In the genomic region with DNA sequence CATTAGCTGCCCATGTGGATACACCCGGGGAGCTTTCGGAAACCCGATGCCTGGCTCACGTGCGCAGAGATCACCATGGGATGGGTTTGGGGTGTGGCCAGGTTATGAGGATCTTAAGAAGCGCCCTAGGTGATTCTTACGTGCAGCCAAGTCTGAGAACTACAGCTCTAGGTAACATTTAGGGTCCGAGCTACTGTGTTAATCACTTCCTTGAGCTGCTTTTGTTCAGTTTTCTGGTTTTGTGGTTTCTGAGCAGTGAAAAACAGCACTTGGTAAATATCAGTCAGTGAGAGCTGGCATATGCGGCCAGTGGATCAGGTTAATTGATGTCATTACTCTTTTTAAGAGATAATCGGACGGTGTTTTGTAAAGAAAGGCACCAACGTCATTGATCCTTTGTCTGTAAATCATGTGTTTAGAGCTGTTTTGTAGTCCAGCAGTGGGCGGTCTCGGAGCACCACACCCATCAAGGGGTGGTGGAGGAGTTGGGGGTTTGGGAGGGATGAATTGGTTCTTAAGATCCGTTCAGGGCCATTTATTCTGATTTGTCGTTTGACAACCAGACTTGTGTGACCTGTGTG, we compare ENCODE assay signal across 14 cellular contexts.
A peak's percentile ranks its signal among the peaks of the same experiment; 100 is the strongest.
DNase-seq lines count a peak whose midpoint lies in the region; ATAC-seq and TF ChIP-seq lines count a peak whose summit lies in the region.
"Had no signal": no experiment of that assay in that cellular context is flagged by ENCODE, and none has a peak within 500 bp of the region (broad histone marks: within the 10 kb centered on the region; RNA-seq: fewer than 3 reads in every experiment).

No MANE protein-coding gene starts in this region.

- POLR2A ChIA-PET in Caco-2 (lab: Charles Lee): no interaction called here

- H3K27me3 ChIP-seq in Caco-2 (replicated peaks; ENCODE audit: control insufficient read depth, insufficient read depth, low read length): no peaks in the 10 kb centered on the region
- H3K27me3 ChIP-seq: colonic mucosa, heart left ventricle, vagina had no signal

- H3K4me3 Mint-ChIP-seq in activated naive CD4-positive, alpha-beta T cell treated with anti-CD3 and anti-CD28 coated beads, Interleukin-2, amount 50 U/mL, for 24 hours: no peak overlapping the region
- H3K4me3 Mint-ChIP-seq in activated naive CD8-positive, alpha-beta T cell treated with anti-CD3 and anti-CD28 coated beads, Interleukin-2, amount 50 U/mL, for 24 hours: peak overlapping the region; percentile 13
- peak overlapping the region; percentile 35 to 75 for H3K4me3 Mint-ChIP-seq in stimulated activated naive CD8-positive, alpha-beta T cell treated with anti-CD3 and anti-CD28 coated beads, Interleukin-15, amount 100 ng/mL, for 72 hours
- no peak overlapping the region for H3K4me3 Mint-ChIP-seq in Caco-2 (ENCODE audit: unreplicated experiment)

- H3K36me3 Mint-ChIP-seq in activated naive CD4-positive, alpha-beta T cell treated with anti-CD3 and anti-CD28 coated beads, Interleukin-2, amount 50 U/mL, for 24 hours: peaks cover 42% of the 10 kb centered on the region
- H3K36me3 Mint-ChIP-seq in activated naive CD8-positive, alpha-beta T cell treated with anti-CD3 and anti-CD28 coated beads, Interleukin-2, amount 50 U/mL, for 24 hours (ENCODE audit: low read depth): peaks cover 48% of the 10 kb centered on the region
- peaks cover 17% of the 10 kb centered on the region for H3K36me3 Mint-ChIP-seq in Caco-2 (ENCODE audit: insufficient read depth, unreplicated experiment)

- H3K27ac Mint-ChIP-seq in activated naive CD4-positive, alpha-beta T cell treated with anti-CD3 and anti-CD28 coated beads, Interleukin-2, amount 50 U/mL, for 24 hours: peak overlapping the region; percentile 66
- H3K27ac Mint-ChIP-seq in activated naive CD8-positive, alpha-beta T cell treated with anti-CD3 and anti-CD28 coated beads, Interleukin-2, amount 50 U/mL, for 24 hours: peak overlapping the region; percentile 76
- peak overlapping the region; percentile 90 to 92 for H3K27ac Mint-ChIP-seq in stimulated activated naive CD8-positive, alpha-beta T cell treated with anti-CD3 and anti-CD28 coated beads, Interleukin-15, amount 100 ng/mL, for 72 hours
- no peak overlapping the region for H3K27ac Mint-ChIP-seq in Caco-2 (ENCODE audit: unreplicated experiment)

- peak; percentile 81 for ATAC-seq in activated naive CD8-positive, alpha-beta T cell treated with anti-CD3 and anti-CD28 coated beads, Interleukin-2, amount 50 U/mL, for 24 hours
- ATAC-seq in stimulated activated naive CD8-positive, alpha-beta T cell treated with anti-CD3 and anti-CD28 coated beads, Interleukin-15, amount 100 ng/mL, for 72 hours: peak; percentile 92
- ATAC-seq: heart left ventricle had no signal

- H3K4me3 ChIP-seq in Caco-2 (ENCODE audit: low read depth, low read length): no peak overlapping the region
- H3K4me3 ChIP-seq: colonic mucosa, heart left ventricle, vagina had no signal

- no peaks in the 10 kb centered on the region for H3K36me3 ChIP-seq in Caco-2 (ENCODE audit: control insufficient read depth, insufficient read depth, low read length)
- H3K36me3 ChIP-seq: colonic mucosa had no signal

- no peak for TF ChIP-seq CTCF in Caco-2 (IDR thresholded peaks at IDR 0.05; ENCODE audit: insufficient read depth in 1 of 2, low read depth in 1 of 2, low read length in 1 of 2, severe bottlenecking in 1 of 2, unreplicated experiment in 1 of 2)

- intact Hi-C loops in Caco-2 (cut with micrococcal nuclease; ENCODE audit: unreplicated experiment): no loop called here

- H3K4me1 Mint-ChIP-seq in activated naive CD4-positive, alpha-beta T cell treated with anti-CD3 and anti-CD28 coated beads, Interleukin-2, amount 50 U/mL, for 24 hours: peaks cover 73% of the 10 kb centered on the region
- peaks cover 68% of the 10 kb centered on the region for H3K4me1 Mint-ChIP-seq in activated naive CD8-positive, alpha-beta T cell treated with anti-CD3 and anti-CD28 coated beads, Interleukin-2, amount 50 U/mL, for 24 hours
- H3K4me1 Mint-ChIP-seq in stimulated activated naive CD8-positive, alpha-beta T cell treated with anti-CD3 and anti-CD28 coated beads, Interleukin-15, amount 100 ng/mL, for 72 hours: peaks cover 81% of the 10 kb centered on the region
- H3K4me1 Mint-ChIP-seq in Caco-2 (ENCODE audit: low read depth, unreplicated experiment): no peaks in the 10 kb centered on the region

- DNase-seq in activated naive CD4-positive, alpha-beta T cell treated with anti-CD3 and anti-CD28 coated beads, Interleukin-2, amount 50 U/mL, for 16 hours: no peak
- DNase-seq in NCI-H2107 (lab: John Stamatoyannopoulos, UW): peak; percentile 65
- DNase-seq in activated naive CD8-positive, alpha-beta T cell treated with anti-CD3 and anti-CD28 coated beads, Interleukin-2, amount 50 U/mL, for 24 hours: peak; percentile 18
- DNase-seq in stimulated activated naive CD8-positive, alpha-beta T cell treated with anti-CD3 and anti-CD28 coated beads, Interleukin-15, amount 100 ng/mL, for 72 hours: peak; percentile 13 to 55
- no peak for DNase-seq in Caco-2
- DNase-seq in T1000 (lab: John Stamatoyannopoulos, UW): no peak
- DNase-seq in stimulated activated CD4-positive, alpha-beta T cell treated with anti-CD3 and anti-CD28 coated beads, Interleukin-15, amount 100 ng/mL, for 24 hours: no peak
- DNase-seq: amygdala, colonic mucosa, erythroblast, heart left ventricle, NCI-H1092 had no signal

- H3K4me1 ChIP-seq in Caco-2: no peaks in the 10 kb centered on the region
- H3K4me1 ChIP-seq: colonic mucosa, heart left ventricle, vagina had no signal

- CTCF ChIA-PET in Caco-2 (lab: Charles Lee): interaction anchor here (1.0 kb wide), 1 partner anchor 62 kb away, joined by 4 read pairs; a partner anchor contains a TSS

- H3K27me3 Mint-ChIP-seq in activated naive CD4-positive, alpha-beta T cell treated with anti-CD3 and anti-CD28 coated beads, Interleukin-2, amount 50 U/mL, for 24 hours: no peaks in the 10 kb centered on the region
- H3K27me3 Mint-ChIP-seq in activated naive CD8-positive, alpha-beta T cell treated with anti-CD3 and anti-CD28 coated beads, Interleukin-2, amount 50 U/mL, for 24 hours: no peaks in the 10 kb centered on the region
- no peaks in the 10 kb centered on the region for H3K27me3 Mint-ChIP-seq in stimulated activated naive CD8-positive, alpha-beta T cell treated with anti-CD3 and anti-CD28 coated beads, Interleukin-15, amount 100 ng/mL, for 72 hours
- no peaks in the 10 kb centered on the region for H3K27me3 Mint-ChIP-seq in Caco-2 (ENCODE audit: insufficient read depth, unreplicated experiment)

- no peaks in the 10 kb centered on the region for H3K9me3 Mint-ChIP-seq in activated naive CD4-positive, alpha-beta T cell treated with anti-CD3 and anti-CD28 coated beads, Interleukin-2, amount 50 U/mL, for 24 hours
- no peaks in the 10 kb centered on the region for H3K9me3 Mint-ChIP-seq in activated naive CD8-positive, alpha-beta T cell treated with anti-CD3 and anti-CD28 coated beads, Interleukin-2, amount 50 U/mL, for 24 hours
- H3K9me3 Mint-ChIP-seq in stimulated activated naive CD8-positive, alpha-beta T cell treated with anti-CD3 and anti-CD28 coated beads, Interleukin-15, amount 100 ng/mL, for 72 hours: no peaks in the 10 kb centered on the region
- H3K9me3 Mint-ChIP-seq in Caco-2 (ENCODE audit: unreplicated experiment): no peaks in the 10 kb centered on the region

- H3K9me3 ChIP-seq in Caco-2: no peaks in the 10 kb centered on the region
- H3K9me3 ChIP-seq: colonic mucosa, heart left ventricle, vagina had no signal

- no TSS peak for BruUV-seq in Caco-2 (replicated peaks; lab: Mats Ljungman, UMichigan)

Comparison
In these comparisons a context has a peak if more than half of its experiments do, and no peak if none do; other contexts are left out.
1. H3K4me3 Mint-ChIP-seq: peak in activated naive CD8-positive, alpha-beta T cell treated with anti-CD3 and anti-CD28 coated beads, Interleukin-2, amount 50 U/mL, for 24 hours (single experiment) and stimulated activated naive CD8-positive, alpha-beta T cell treated with anti-CD3 and anti-CD28 coated beads, Interleukin-15, amount 100 ng/mL, for 72 hours (2 of 2); none in activated naive CD4-positive, alpha-beta T cell treated with anti-CD3 and anti-CD28 coated beads, Interleukin-2, amount 50 U/mL, for 24 hours (single experiment) and Caco-2 (single experiment).
2. DNase-seq: peak in NCI-H2107 (single experiment), activated naive CD8-positive, alpha-beta T cell treated with anti-CD3 and anti-CD28 coated beads, Interleukin-2, amount 50 U/mL, for 24 hours (single experiment) and stimulated activated naive CD8-positive, alpha-beta T cell treated with anti-CD3 and anti-CD28 coated beads, Interleukin-15, amount 100 ng/mL, for 72 hours (2 of 2); none in activated naive CD4-positive, alpha-beta T cell treated with anti-CD3 and anti-CD28 coated beads, Interleukin-2, amount 50 U/mL, for 16 hours (single experiment), Caco-2 (0 of 2), T1000 (single experiment) and stimulated activated CD4-positive, alpha-beta T cell treated with anti-CD3 and anti-CD28 coated beads, Interleukin-15, amount 100 ng/mL, for 24 hours (single experiment).